Comparison of ENCODE assay signal across 1 cellular context in the genomic region with DNA sequence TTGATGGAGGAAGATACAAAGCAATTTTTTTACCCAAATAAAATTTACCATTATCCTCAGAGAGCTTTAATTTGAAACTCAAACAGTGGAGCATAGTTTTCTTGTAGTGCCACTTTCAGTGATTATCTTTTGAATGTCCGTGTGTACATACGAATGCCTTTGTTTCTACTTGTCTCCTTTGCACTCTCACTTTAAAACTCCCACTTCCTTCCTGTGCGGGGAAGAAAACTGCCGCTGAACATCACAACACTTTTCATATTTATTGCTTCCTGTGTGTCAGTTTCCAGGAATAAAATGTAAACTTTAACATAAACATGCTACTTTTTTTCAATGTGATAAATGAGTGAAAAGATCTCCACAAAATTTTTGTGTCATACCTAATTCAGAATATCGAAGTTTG.
A peak's percentile ranks its signal among the peaks of the same experiment; 100 is the strongest.
TF ChIP-seq lines count a peak whose summit lies in the region.

No MANE protein-coding gene starts in this region.

TF ChIP-seq in HepG2, 621 proteins besides CTCF, POLR2A, EP300 and RAD21 (continued from another document):
- TF ChIP-seq, protein P1, sequence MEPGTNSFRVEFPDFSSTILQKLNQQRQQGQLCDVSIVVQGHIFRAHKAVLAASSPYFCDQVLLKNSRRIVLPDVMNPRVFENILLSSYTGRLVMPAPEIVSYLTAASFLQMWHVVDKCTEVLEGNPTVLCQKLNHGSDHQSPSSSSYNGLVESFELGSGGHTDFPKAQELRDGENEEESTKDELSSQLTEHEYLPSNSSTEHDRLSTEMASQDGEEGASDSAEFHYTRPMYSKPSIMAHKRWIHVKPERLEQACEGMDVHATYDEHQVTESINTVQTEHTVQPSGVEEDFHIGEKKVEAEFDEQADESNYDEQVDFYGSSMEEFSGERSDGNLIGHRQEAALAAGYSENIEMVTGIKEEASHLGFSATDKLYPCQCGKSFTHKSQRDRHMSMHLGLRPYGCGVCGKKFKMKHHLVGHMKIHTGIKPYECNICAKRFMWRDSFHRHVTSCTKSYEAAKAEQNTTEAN (CRISPR knock-in tag; conservative IDR thresholded peaks at IDR 0.05) = 0 out of 2 replicates have a peak, but pooled peaks have one; percentile 51
- no peak for TF ChIP-seq SOX13 (IDR thresholded peaks at IDR 0.05)
- TF ChIP-seq SOX13 (CRISPR knock-in tag; conservative IDR thresholded peaks at IDR 0.05 in 1 of 2, IDR thresholded peaks at IDR 0.05 in 1 of 2) = peak in 1 of 2 experiments; percentile 55; a peak in 1 of 4 replicates
- peak; percentile 45; the same call in 1 of the 2 replicates for TF ChIP-seq RXRB (CRISPR knock-in tag; IDR thresholded peaks at IDR 0.05; ENCODE audit: borderline replicate concordance)
- TF ChIP-seq, protein P2, sequence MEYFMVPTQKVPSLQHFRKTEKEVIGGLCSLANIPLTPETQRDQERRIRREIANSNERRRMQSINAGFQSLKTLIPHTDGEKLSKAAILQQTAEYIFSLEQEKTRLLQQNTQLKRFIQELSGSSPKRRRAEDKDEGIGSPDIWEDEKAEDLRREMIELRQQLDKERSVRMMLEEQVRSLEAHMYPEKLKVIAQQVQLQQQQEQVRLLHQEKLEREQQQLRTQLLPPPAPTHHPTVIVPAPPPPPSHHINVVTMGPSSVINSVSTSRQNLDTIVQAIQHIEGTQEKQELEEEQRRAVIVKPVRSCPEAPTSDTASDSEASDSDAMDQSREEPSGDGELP (IDR thresholded peaks at IDR 0.05; ENCODE audit: borderline replicate concordance, low read depth) = no peak
- TF ChIP-seq SP5 (CRISPR knock-in tag; IDR thresholded peaks at IDR 0.05; ENCODE audit: borderline replicate concordance, low read depth) = peak; percentile 35; the same call in 1 of the 2 replicates
- no peak for TF ChIP-seq ZFP82 (CRISPR knock-in tag; IDR thresholded peaks at IDR 0.05; ENCODE audit: borderline replicate concordance)
- TF ChIP-seq, protein P3, sequence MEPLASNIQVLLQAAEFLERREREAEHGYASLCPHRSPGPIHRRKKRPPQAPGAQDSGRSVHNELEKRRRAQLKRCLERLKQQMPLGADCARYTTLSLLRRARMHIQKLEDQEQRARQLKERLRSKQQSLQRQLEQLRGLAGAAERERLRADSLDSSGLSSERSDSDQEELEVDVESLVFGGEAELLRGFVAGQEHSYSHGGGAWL (CRISPR knock-in tag; IDR thresholded peaks at IDR 0.05) = no peak
- TF ChIP-seq, protein P4, sequence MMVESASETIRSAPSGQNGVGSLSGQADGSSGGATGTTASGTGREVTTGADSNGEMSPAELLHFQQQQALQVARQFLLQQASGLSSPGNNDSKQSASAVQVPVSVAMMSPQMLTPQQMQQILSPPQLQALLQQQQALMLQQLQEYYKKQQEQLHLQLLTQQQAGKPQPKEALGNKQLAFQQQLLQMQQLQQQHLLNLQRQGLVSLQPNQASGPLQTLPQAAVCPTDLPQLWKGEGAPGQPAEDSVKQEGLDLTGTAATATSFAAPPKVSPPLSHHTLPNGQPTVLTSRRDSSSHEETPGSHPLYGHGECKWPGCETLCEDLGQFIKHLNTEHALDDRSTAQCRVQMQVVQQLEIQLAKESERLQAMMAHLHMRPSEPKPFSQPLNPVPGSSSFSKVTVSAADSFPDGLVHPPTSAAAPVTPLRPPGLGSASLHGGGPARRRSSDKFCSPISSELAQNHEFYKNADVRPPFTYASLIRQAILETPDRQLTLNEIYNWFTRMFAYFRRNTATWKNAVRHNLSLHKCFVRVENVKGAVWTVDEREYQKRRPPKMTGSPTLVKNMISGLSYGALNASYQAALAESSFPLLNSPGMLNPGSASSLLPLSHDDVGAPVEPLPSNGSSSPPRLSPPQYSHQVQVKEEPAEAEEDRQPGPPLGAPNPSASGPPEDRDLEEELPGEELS (CRISPR knock-in tag; IDR thresholded peaks at IDR 0.05) = peak; percentile 30; the same call in 1 of the 2 replicates
- TF ChIP-seq, protein P5, sequence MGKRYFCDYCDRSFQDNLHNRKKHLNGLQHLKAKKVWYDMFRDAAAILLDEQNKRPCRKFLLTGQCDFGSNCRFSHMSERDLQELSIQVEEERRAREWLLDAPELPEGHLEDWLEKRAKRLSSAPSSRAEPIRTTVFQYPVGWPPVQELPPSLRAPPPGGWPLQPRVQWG (CRISPR knock-in tag; IDR thresholded peaks at IDR 0.05; ENCODE audit: borderline replicate concordance, low read depth) = no peak
- peak; percentile 49; the same call in 1 of the 2 replicates for TF ChIP-seq HMG20A (CRISPR knock-in tag; IDR thresholded peaks at IDR 0.05; ENCODE audit: borderline replicate concordance)
- TF ChIP-seq SOX5 (CRISPR knock-in tag; IDR thresholded peaks at IDR 0.05; ENCODE audit: borderline replicate concordance) = peak; percentile 41; the same call in 1 of the 2 replicates
- TF ChIP-seq ETV5 (CRISPR knock-in tag; IDR thresholded peaks at IDR 0.05; ENCODE audit: borderline replicate concordance) = peak; percentile 81; the same call in 1 of the 2 replicates
- no peak for TF ChIP-seq ZNF790 (CRISPR knock-in tag; IDR thresholded peaks at IDR 0.05; ENCODE audit: borderline replicate concordance)
- TF ChIP-seq SP2 (CRISPR knock-in tag; IDR thresholded peaks at IDR 0.05) = no peak
- TF ChIP-seq ZSCAN29 (CRISPR knock-in tag; conservative IDR thresholded peaks at IDR 0.05) = no peak
- TF ChIP-seq GABPA (IDR thresholded peaks at IDR 0.05; ENCODE audit: low read depth, low read length) = no peak
- peak; percentile 51 for TF ChIP-seq GABPA (CRISPR knock-in tag; IDR thresholded peaks at IDR 0.05; ENCODE audit: low read depth)
- no peak for TF ChIP-seq ZNF792 (CRISPR knock-in tag; IDR thresholded peaks at IDR 0.05)
- no peak for TF ChIP-seq EZH2 (conservative IDR thresholded peaks at IDR 0.05; ENCODE audit: low read depth, low read length)
- TF ChIP-seq, protein P6, sequence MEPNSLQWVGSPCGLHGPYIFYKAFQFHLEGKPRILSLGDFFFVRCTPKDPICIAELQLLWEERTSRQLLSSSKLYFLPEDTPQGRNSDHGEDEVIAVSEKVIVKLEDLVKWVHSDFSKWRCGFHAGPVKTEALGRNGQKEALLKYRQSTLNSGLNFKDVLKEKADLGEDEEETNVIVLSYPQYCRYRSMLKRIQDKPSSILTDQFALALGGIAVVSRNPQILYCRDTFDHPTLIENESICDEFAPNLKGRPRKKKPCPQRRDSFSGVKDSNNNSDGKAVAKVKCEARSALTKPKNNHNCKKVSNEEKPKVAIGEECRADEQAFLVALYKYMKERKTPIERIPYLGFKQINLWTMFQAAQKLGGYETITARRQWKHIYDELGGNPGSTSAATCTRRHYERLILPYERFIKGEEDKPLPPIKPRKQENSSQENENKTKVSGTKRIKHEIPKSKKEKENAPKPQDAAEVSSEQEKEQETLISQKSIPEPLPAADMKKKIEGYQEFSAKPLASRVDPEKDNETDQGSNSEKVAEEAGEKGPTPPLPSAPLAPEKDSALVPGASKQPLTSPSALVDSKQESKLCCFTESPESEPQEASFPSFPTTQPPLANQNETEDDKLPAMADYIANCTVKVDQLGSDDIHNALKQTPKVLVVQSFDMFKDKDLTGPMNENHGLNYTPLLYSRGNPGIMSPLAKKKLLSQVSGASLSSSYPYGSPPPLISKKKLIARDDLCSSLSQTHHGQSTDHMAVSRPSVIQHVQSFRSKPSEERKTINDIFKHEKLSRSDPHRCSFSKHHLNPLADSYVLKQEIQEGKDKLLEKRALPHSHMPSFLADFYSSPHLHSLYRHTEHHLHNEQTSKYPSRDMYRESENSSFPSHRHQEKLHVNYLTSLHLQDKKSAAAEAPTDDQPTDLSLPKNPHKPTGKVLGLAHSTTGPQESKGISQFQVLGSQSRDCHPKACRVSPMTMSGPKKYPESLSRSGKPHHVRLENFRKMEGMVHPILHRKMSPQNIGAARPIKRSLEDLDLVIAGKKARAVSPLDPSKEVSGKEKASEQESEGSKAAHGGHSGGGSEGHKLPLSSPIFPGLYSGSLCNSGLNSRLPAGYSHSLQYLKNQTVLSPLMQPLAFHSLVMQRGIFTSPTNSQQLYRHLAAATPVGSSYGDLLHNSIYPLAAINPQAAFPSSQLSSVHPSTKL (CRISPR knock-in tag; IDR thresholded peaks at IDR 0.05) = peak; percentile 50
- TF ChIP-seq ZNF777 (CRISPR knock-in tag; IDR thresholded peaks at IDR 0.05) = no peak
- TF ChIP-seq MEIS1 (CRISPR knock-in tag; IDR thresholded peaks at IDR 0.05; ENCODE audit: borderline replicate concordance) = no peak
- TF ChIP-seq FOXP1 (IDR thresholded peaks at IDR 0.05) = no peak
- TF ChIP-seq FOXP1 (CRISPR knock-in tag; IDR thresholded peaks at IDR 0.05) = peak; percentile 44; the same call in 1 of the 2 replicates
- no peak for TF ChIP-seq ZFX (CRISPR knock-in tag; IDR thresholded peaks at IDR 0.05; ENCODE audit: low read depth)
- TF ChIP-seq TCF7 (IDR thresholded peaks at IDR 0.05; ENCODE audit: low read depth) = peak; percentile 34; the same call in 1 of the 2 replicates
- TF ChIP-seq FOXA1 (IDR thresholded peaks at IDR 0.05) = no peak
- peak; percentile 53; the same call in 1 of the 2 replicates for TF ChIP-seq FOXA1 (CRISPR knock-in tag; IDR thresholded peaks at IDR 0.05)
- TF ChIP-seq ELF3 (CRISPR knock-in tag; IDR thresholded peaks at IDR 0.05) = peak; percentile 68
- no peak for TF ChIP-seq KDM1A (CRISPR knock-in tag; IDR thresholded peaks at IDR 0.05)
- TF ChIP-seq YEATS4 (CRISPR knock-in tag; IDR thresholded peaks at IDR 0.05; ENCODE audit: borderline replicate concordance) = no peak
- 0 out of 2 replicates have a peak, but pooled peaks have one; percentile 28 for TF ChIP-seq RARA (CRISPR knock-in tag; IDR thresholded peaks at IDR 0.05)
- no peak for TF ChIP-seq KLF6 (CRISPR knock-in tag; IDR thresholded peaks at IDR 0.05)
- TF ChIP-seq, protein P7, sequence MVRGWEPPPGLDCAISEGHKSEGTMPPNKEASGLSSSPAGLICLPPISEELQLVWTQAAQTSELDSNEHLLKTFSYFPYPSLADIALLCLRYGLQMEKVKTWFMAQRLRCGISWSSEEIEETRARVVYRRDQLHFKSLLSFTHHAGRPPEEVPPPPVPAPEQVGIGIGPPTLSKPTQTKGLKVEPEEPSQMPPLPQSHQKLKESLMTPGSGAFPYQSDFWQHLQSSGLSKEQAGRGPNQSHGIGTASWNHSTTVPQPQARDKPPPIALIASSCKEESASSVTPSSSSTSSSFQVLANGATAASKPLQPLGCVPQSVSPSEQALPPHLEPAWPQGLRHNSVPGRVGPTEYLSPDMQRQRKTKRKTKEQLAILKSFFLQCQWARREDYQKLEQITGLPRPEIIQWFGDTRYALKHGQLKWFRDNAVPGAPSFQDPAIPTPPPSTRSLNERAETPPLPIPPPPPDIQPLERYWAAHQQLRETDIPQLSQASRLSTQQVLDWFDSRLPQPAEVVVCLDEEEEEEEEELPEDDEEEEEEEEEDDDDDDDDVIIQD (CRISPR knock-in tag; IDR thresholded peaks at IDR 0.05; ENCODE audit: low read depth) = peak; percentile 58
- no peak for TF ChIP-seq MXI1 (IDR thresholded peaks at IDR 0.05; ENCODE audit: borderline replicate concordance, low read depth, low read length)
- TF ChIP-seq, protein P8, sequence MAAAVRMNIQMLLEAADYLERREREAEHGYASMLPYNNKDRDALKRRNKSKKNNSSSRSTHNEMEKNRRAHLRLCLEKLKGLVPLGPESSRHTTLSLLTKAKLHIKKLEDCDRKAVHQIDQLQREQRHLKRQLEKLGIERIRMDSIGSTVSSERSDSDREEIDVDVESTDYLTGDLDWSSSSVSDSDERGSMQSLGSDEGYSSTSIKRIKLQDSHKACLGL (CRISPR knock-in tag; IDR thresholded peaks at IDR 0.05) = no peak
- no peak for TF ChIP-seq SRF (IDR thresholded peaks at IDR 0.05; ENCODE audit: low read depth, low read length)
- TF ChIP-seq, protein P9, sequence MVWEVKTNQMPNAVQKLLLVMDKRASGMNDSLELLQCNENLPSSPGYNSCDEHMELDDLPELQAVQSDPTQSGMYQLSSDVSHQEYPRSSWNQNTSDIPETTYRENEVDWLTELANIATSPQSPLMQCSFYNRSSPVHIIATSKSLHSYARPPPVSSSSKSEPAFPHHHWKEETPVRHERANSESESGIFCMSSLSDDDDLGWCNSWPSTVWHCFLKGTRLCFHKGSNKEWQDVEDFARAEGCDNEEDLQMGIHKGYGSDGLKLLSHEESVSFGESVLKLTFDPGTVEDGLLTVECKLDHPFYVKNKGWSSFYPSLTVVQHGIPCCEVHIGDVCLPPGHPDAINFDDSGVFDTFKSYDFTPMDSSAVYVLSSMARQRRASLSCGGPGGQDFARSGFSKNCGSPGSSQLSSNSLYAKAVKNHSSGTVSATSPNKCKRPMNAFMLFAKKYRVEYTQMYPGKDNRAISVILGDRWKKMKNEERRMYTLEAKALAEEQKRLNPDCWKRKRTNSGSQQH (CRISPR knock-in tag; IDR thresholded peaks at IDR 0.05; ENCODE audit: low read depth) = no peak
- no peak for TF ChIP-seq ZNF891 (CRISPR knock-in tag; IDR thresholded peaks at IDR 0.05)
- no peak for TF ChIP-seq GTF2F1 (IDR thresholded peaks at IDR 0.05; ENCODE audit: low read length)
- no peak for TF ChIP-seq ZBTB7A (CRISPR knock-in tag; IDR thresholded peaks at IDR 0.05)
- TF ChIP-seq ZNF317 (CRISPR knock-in tag; IDR thresholded peaks at IDR 0.05) = no peak
- TF ChIP-seq FOXA3 (CRISPR knock-in tag; IDR thresholded peaks at IDR 0.05) = peak; percentile 62
- no peak for TF ChIP-seq NR2F6 (IDR thresholded peaks at IDR 0.05)
- 0 out of 2 replicates have a peak, but pooled peaks have one; percentile 10 for TF ChIP-seq NR2F6 (CRISPR knock-in tag; IDR thresholded peaks at IDR 0.05)
- 0 out of 2 replicates have a peak, but pooled peaks have one; percentile 6 for TF ChIP-seq PPARG (CRISPR knock-in tag; conservative IDR thresholded peaks at IDR 0.05)
- no peak for TF ChIP-seq KLF11 (CRISPR knock-in tag; IDR thresholded peaks at IDR 0.05)
